9 cellular contexts compared by ENCODE assay signal in genomic region chr12:7448099-7448498, GRCh38. TPM values are rescaled to one million over a fixed set of nuclear protein-coding genes. Genes with fewer than 3 reads are reported as not detected.
"Had no signal": no experiment of that assay in that cellular context is flagged by ENCODE, and none has a peak within 500 bp of the region (broad histone marks: within the 10 kb centered on the region; RNA-seq: fewer than 3 reads in every experiment).

No MANE protein-coding gene starts in this region.

- FAIRE-seq: H1, H54, HTR-8/SVneo had no signal

- H2AFZ ChIP-seq: GM23338 had no signal

- H3K4me3 ChIP-seq: GM23338 had no signal

- DNase-seq: H9, HCEC 1CT, KG1 had no signal

- ATAC-seq: GM23338 had no signal

- H3K4me2 ChIP-seq: GM23338 had no signal

RNA-seq across cellular contexts. Expression of gene CD163L1, which starts 4.1 kb away (rescaled TPM):
- polyA plus RNA-seq: IgD-negative memory B cell had no signal

RNA-seq across cellular contexts. Expression of gene CD163, which starts 55.5 kb away (rescaled TPM):
- total RNA-seq: GM23338, H1, HT-29 had no signal
- polyA plus RNA-seq: GM23338 had no signal
